ENCODE assay signal across 26 cellular contexts in genomic region chr5:176825234-176825633, GRCh38. TPM values are rescaled to one million over a fixed set of nuclear protein-coding genes. Genes with fewer than 3 reads are reported as not detected.
"Had no signal": no experiment of that assay in that cellular context is flagged by ENCODE, and none has a peak within 500 bp of the region (broad histone marks: within the 10 kb centered on the region; RNA-seq: fewer than 3 reads in every experiment).

No MANE protein-coding gene starts in this region.

- H3K9me3 Mint-ChIP-seq: endodermal cell, mesothelial cell of epicardium had no signal

- DNase-seq: cerebellar nuclear complex; colonic mucosa; cortex of kidney; effector CD8-positive, alpha-beta T cell; effector memory CD8-positive, alpha-beta T cell; endodermal cell; esophagus squamous epithelium; foreskin fibroblast; foreskin melanocyte; gastrocnemius medialis; glutamatergic neuron; head of caudate nucleus; heart right ventricle; hippocampal formation; kidney; kidney glomerular epithelial cell; left cardiac atrium; left lung; lower lobe of right lung; mesenchymal stem cell; naive B cell had no signal

- H3K4me1 Mint-ChIP-seq: endodermal cell, mesothelial cell of epicardium had no signal

- H3K36me3 ChIP-seq: colonic mucosa, esophagus squamous epithelium, gastrocnemius medialis, heart right ventricle, left lung, lower lobe of right lung had no signal

- H3K9me3 ChIP-seq: colonic mucosa, esophagus squamous epithelium, gastrocnemius medialis, left lung, lower lobe of right lung, mucosa of descending colon had no signal

- H3K4me3 ChIP-seq: colonic mucosa, esophagus squamous epithelium, gastrocnemius medialis, heart right ventricle, left lung, lower lobe of right lung, mucosa of descending colon had no signal

- H3K4me3 Mint-ChIP-seq: dendritic cell treated with granulocyte-macrophage colony-stimulating factor and Interleukin-4, amounts not matched to agents 40 ng/mL and 50 ng/mL, for 4 days; effector memory CD8-positive, alpha-beta T cell; endodermal cell; mesothelial cell of epicardium; naive B cell had no signal

- H3K27ac Mint-ChIP-seq: dendritic cell treated with granulocyte-macrophage colony-stimulating factor and Interleukin-4, amounts not matched to agents 40 ng/mL and 50 ng/mL, for 4 days; effector memory CD8-positive, alpha-beta T cell; endodermal cell; mesothelial cell of epicardium had no signal

- H3K4me1 ChIP-seq: colonic mucosa, gastrocnemius medialis, heart right ventricle, left lung, lower lobe of right lung had no signal

- ATAC-seq: effector memory CD8-positive, alpha-beta T cell; gastrocnemius medialis; left cardiac atrium; left lung; mucosa of descending colon had no signal

- H3K27ac ChIP-seq: colonic mucosa, esophagus squamous epithelium, gastrocnemius medialis, heart right ventricle, left lung, lower lobe of right lung had no signal

- H3K36me3 Mint-ChIP-seq: mesothelial cell of epicardium, naive B cell had no signal

- H3K27me3 ChIP-seq: colonic mucosa had no signal

- FAIRE-seq: endometrium, endothelial cell of umbilical vein, kidney had no signal

RNA-seq across cellular contexts. Expression of gene UNC5A, which starts 14.9 kb away (rescaled TPM):
- total RNA-seq: colonic mucosa, mesothelial cell of epicardium had no signal
